Comparison of ENCODE assay signal across 8 cellular contexts in genomic region chr11:57335343-57336110, GRCh38. TPM values are rescaled to one million over a fixed set of nuclear protein-coding genes. Genes with fewer than 3 reads are reported as not detected.
DNase-seq lines count a peak whose midpoint lies in the region; FAIRE-seq and TF ChIP-seq lines count a peak whose summit lies in the region.

Gene SSRP1 (minus strand): TSS chr11:57335892. CDS start chr11:57335121, 771 bp downstream.

- FAIRE-seq in H54 (lab: Jason Lieb, UNC): no peak

- H2AFZ ChIP-seq in neuron (ENCODE audit: low read depth, low read length): peak within 1 kb of the TSS; percentile 60

- H3K4me3 ChIP-seq in SJSA1: peak within 1 kb of the TSS; percentile 67
- peak within 1 kb of the TSS; percentile 93 for H3K4me3 ChIP-seq in neuron (ENCODE audit: low read length)
- peak within 1 kb of the TSS; percentile 76 to 81 (median 77) for H3K4me3 ChIP-seq in subcutaneous abdominal adipose tissue (ENCODE audit: low read depth in 1 of 5, low read length in 5 of 5)

- no peaks in the 10 kb centered on the region for H3K9me3 ChIP-seq in SJSA1 (replicated peaks)
- no peaks in the 10 kb centered on the region for H3K9me3 ChIP-seq in neuron (ENCODE audit: low read length)
- H3K9me3 ChIP-seq in subcutaneous abdominal adipose tissue (ENCODE audit: control insufficient read depth in 5 of 5, low read length in 5 of 5): no peaks in the 10 kb centered on the region

- H3K36me3 ChIP-seq in SJSA1 (peaks cover 49% of the 10 kb centered on the region), neuron (ENCODE audit: insufficient read depth, low read length) (peaks cover 43% of the 10 kb centered on the region), subcutaneous abdominal adipose tissue (ENCODE audit: control insufficient read depth in 5 of 5, insufficient read depth in 5 of 5, low read length in 5 of 5) (peaks cover 3 to 35% (median 30%) of the 10 kb centered on the region in 5 donors)

- H3K27me3 ChIP-seq in SJSA1 (replicated peaks) (0 out of 2 replicates have a peak, but pooled peaks cover 3% of the 10 kb centered on the region), neuron (ENCODE audit: insufficient read depth, low read length) (no peaks in the 10 kb centered on the region), subcutaneous abdominal adipose tissue (ENCODE audit: control insufficient read depth in 5 of 5, insufficient read depth in 4 of 5, low read length in 5 of 5) (no peaks in the 10 kb centered on the region)

- peaks cover 14% of the 10 kb centered on the region for H3K4me1 ChIP-seq in SJSA1 (replicated peaks)
- peaks cover 47% of the 10 kb centered on the region for H3K4me1 ChIP-seq in neuron (ENCODE audit: insufficient read depth, low read length)
- H3K4me1 ChIP-seq in subcutaneous abdominal adipose tissue (ENCODE audit: control insufficient read depth in 5 of 5, insufficient read depth in 5 of 5, low read length in 5 of 5): peaks cover 7 to 21% (median 20%) of the 10 kb centered on the region in 5 donors

- H3K27ac ChIP-seq in SJSA1 (peak within 1 kb of the TSS; percentile 86), subcutaneous abdominal adipose tissue (ENCODE audit: low read depth, low read length) (peak within 1 kb of the TSS; percentile 81)

- peak within 1 kb of the TSS; percentile 69 to 96 (median 81) for H3K9ac ChIP-seq in subcutaneous abdominal adipose tissue (ENCODE audit: low read length in 5 of 5)

- in situ Hi-C loops in G401 (cut with HindIII; ENCODE audit: low sequenced_read_pairs): no loop called here

- peak; percentile 66 for TF ChIP-seq POLR2A in H54 (IDR thresholded peaks at IDR 0.05; ENCODE audit: low read depth, low read length)

- DNase-seq in G401 (ENCODE audit: low spot score) (peak; percentile 93), H54 (ENCODE audit: insufficient read length, low spot score) (peak; percentile 88), LoVo (ENCODE audit: low spot score) (peak; percentile 84), SJSA1 (ENCODE audit: low read depth in 1 of 2, low spot score in 2 of 2) (peak; percentile 66 to 92), foreskin melanocyte (peak; percentile 80)
- DNase-seq in activated gamma-delta T cell treated with anti-CD3 and anti-CD28 coated beads, Interleukin-2, amount 50 U/mL, for 16 hours (ENCODE audit: low read depth): peak; percentile 76

RNA-seq across cellular contexts. Expression of gene SSRP1, which starts in this region (rescaled TPM):
- total RNA-seq in G401 (2014; rRNA removed; shearing (Covaris generic)): 194 and 208 TPM in 2 replicates
- 133 and 186 TPM in 2 replicates for total RNA-seq in SJSA1 (2014; rRNA removed; shearing (Covaris generic))

Comparison
In these comparisons a context has a peak if more than half of its experiments do, and no peak if none do; other contexts are left out.
1. Peak in every context shown above with its lines: DNase-seq, H3K4me3 ChIP-seq and H3K27ac ChIP-seq.